Comparison of ENCODE assay signal across 22 cellular contexts in the genomic region with DNA sequence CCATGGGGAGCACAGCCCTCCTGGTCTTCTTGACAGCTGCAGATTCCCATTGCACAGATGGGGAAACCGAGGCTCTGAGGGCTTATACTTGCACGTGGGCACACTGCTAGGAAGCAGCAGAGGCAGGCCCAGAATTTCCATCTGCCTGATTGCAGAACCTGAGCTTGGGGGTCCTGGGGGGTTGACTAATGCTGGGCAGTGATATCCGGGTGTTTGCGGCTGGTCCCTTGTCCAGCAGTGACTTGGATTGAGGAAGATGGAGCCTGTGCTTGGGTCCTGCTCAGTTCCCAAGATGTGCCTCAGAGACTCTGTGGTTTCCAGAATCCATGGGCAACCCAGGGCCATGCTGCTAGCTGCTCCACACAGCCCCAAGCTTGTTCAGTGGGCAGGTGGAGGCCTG.
DNase-seq lines count a peak whose midpoint lies in the region; ATAC-seq and TF ChIP-seq lines count a peak whose summit lies in the region.
"Had no signal": no experiment of that assay in that cellular context is flagged by ENCODE, and none has a peak within 500 bp of the region (broad histone marks: within the 10 kb centered on the region; RNA-seq: fewer than 3 reads in every experiment).

No MANE protein-coding gene starts in this region.

- H3K4me3 Mint-ChIP-seq in activated naive CD4-positive, alpha-beta T cell treated with anti-CD3 and anti-CD28 coated beads, Interleukin-2, amount 10 ng/mL, durations not matched to agents 7 days and 5 days: no peak overlapping the region
- no peak overlapping the region for H3K4me3 Mint-ChIP-seq in brain
- H3K4me3 Mint-ChIP-seq in stimulated activated effector memory CD8-positive, alpha-beta T cell treated with anti-CD3 and anti-CD28 coated beads, Interleukin-12 subunit alpha, Interleukin-12 subunit beta, amount 100 ng/mL, for 72 hours: no peak overlapping the region
- H3K4me3 Mint-ChIP-seq: CD4-positive, CD25-positive, alpha-beta regulatory T cell; mesothelial cell of epicardium had no signal

- H3K4me1 Mint-ChIP-seq in activated naive CD4-positive, alpha-beta T cell treated with anti-CD3 and anti-CD28 coated beads, Interleukin-2, amount 10 ng/mL, durations not matched to agents 7 days and 5 days: no peaks in the 10 kb centered on the region
- peaks cover 5% of the 10 kb centered on the region for H3K4me1 Mint-ChIP-seq in brain
- H3K4me1 Mint-ChIP-seq in stimulated activated effector memory CD8-positive, alpha-beta T cell treated with anti-CD3 and anti-CD28 coated beads, Interleukin-12 subunit alpha, Interleukin-12 subunit beta, amount 100 ng/mL, for 72 hours: peaks cover 13% of the 10 kb centered on the region
- H3K4me1 Mint-ChIP-seq: CD4-positive, CD25-positive, alpha-beta regulatory T cell; mesothelial cell of epicardium had no signal

- H3K9me3 Mint-ChIP-seq in activated naive CD4-positive, alpha-beta T cell treated with anti-CD3 and anti-CD28 coated beads, Interleukin-2, amount 10 ng/mL, durations not matched to agents 7 days and 5 days: peaks cover 7% of the 10 kb centered on the region
- H3K9me3 Mint-ChIP-seq in brain: no peaks in the 10 kb centered on the region
- no peaks in the 10 kb centered on the region for H3K9me3 Mint-ChIP-seq in stimulated activated effector memory CD8-positive, alpha-beta T cell treated with anti-CD3 and anti-CD28 coated beads, Interleukin-12 subunit alpha, Interleukin-12 subunit beta, amount 100 ng/mL, for 72 hours
- H3K9me3 Mint-ChIP-seq: mesothelial cell of epicardium had no signal

- DNase-seq in activated naive CD4-positive, alpha-beta T cell treated with anti-CD3 and anti-CD28 coated beads, Interleukin-2, amount 10 ng/mL, durations not matched to agents 7 days and 5 days: peak; percentile 14
- DNase-seq in activated naive CD4-positive, alpha-beta T cell treated with Interleukin-2 at 50 U/mL for 16 hours: no peak
- peak; percentile 23 for DNase-seq in left lobe of liver (ENCODE audit: low spot score)
- no peak for DNase-seq in stimulated activated effector memory CD8-positive, alpha-beta T cell treated with anti-CD3 and anti-CD28 coated beads, Interleukin-12 subunit alpha, Interleukin-12 subunit beta, amount 100 ng/mL, for 72 hours (ENCODE audit: low spot score in 2 of 2)
- no peak for DNase-seq in COLO829 (ENCODE audit: low spot score)
- DNase-seq in HuH-7.5 (ENCODE audit: low spot score): no peak
- no peak for DNase-seq in hepatic stellate cell (ENCODE audit: low spot score)
- DNase-seq: activated CD4-positive, alpha-beta T cell treated with anti-CD3 and anti-CD28 coated beads for 4 hours; CD4-positive, CD25-positive, alpha-beta regulatory T cell; DND-41; GF-D8; GM23248; NCI-H2107; NCI-H446; NCI-H748 treated with DMSO at 0.1 percent for 48 hours; SIG-M5; stimulated activated naive CD4-positive, alpha-beta T cell treated with Interleukin-2 at 50 U/mL for 16 hours had no signal

- H3K27me3 Mint-ChIP-seq in activated naive CD4-positive, alpha-beta T cell treated with anti-CD3 and anti-CD28 coated beads, Interleukin-2, amount 10 ng/mL, durations not matched to agents 7 days and 5 days: no peaks in the 10 kb centered on the region
- H3K27me3 Mint-ChIP-seq in brain: no peaks in the 10 kb centered on the region
- H3K27me3 Mint-ChIP-seq: CD4-positive, CD25-positive, alpha-beta regulatory T cell had no signal

- CTCF ChIA-PET in activated naive CD4-positive, alpha-beta T cell treated with anti-CD3 and anti-CD28 coated beads, Interleukin-2, amount 10 ng/mL, durations not matched to agents 7 days and 5 days (lab: Charles Lee): no interaction called here

- TF ChIP-seq CTCF in brain (conservative IDR thresholded peaks at IDR 0.05): no peak

- H3K36me3 Mint-ChIP-seq in activated naive CD4-positive, alpha-beta T cell treated with anti-CD3 and anti-CD28 coated beads, Interleukin-2, amount 10 ng/mL, durations not matched to agents 7 days and 5 days: peaks cover 5% of the 10 kb centered on the region
- H3K36me3 Mint-ChIP-seq in brain: peaks cover under 1% of the 10 kb centered on the region
- peaks cover 33% of the 10 kb centered on the region for H3K36me3 Mint-ChIP-seq in stimulated activated effector memory CD8-positive, alpha-beta T cell treated with anti-CD3 and anti-CD28 coated beads, Interleukin-12 subunit alpha, Interleukin-12 subunit beta, amount 100 ng/mL, for 72 hours

- no peak for ATAC-seq in left lobe of liver
- ATAC-seq in stimulated activated effector memory CD8-positive, alpha-beta T cell treated with anti-CD3 and anti-CD28 coated beads, Interleukin-12 subunit alpha, Interleukin-12 subunit beta, amount 100 ng/mL, for 72 hours: no peak
- ATAC-seq: A549, body of pancreas, Panc1 had no signal

- no peak overlapping the region for H3K27ac Mint-ChIP-seq in activated naive CD4-positive, alpha-beta T cell treated with anti-CD3 and anti-CD28 coated beads, Interleukin-2, amount 10 ng/mL, durations not matched to agents 7 days and 5 days
- H3K27ac Mint-ChIP-seq in brain: peak overlapping the region in 3 of 5 experiments; percentile 30 to 74 (median 67)
- peak overlapping the region; percentile 64 for H3K27ac Mint-ChIP-seq in stimulated activated effector memory CD8-positive, alpha-beta T cell treated with anti-CD3 and anti-CD28 coated beads, Interleukin-12 subunit alpha, Interleukin-12 subunit beta, amount 100 ng/mL, for 72 hours
- H3K27ac Mint-ChIP-seq: CD4-positive, CD25-positive, alpha-beta regulatory T cell; mesothelial cell of epicardium had no signal

Comparison
In these comparisons a context has a peak if more than half of its experiments do, and no peak if none do; other contexts are left out.
1. DNase-seq: peak in activated naive CD4-positive, alpha-beta T cell treated with anti-CD3 and anti-CD28 coated beads, Interleukin-2, amount 10 ng/mL, durations not matched to agents 7 days and 5 days (single experiment) and left lobe of liver (single experiment); none in activated naive CD4-positive, alpha-beta T cell treated with Interleukin-2 at 50 U/mL for 16 hours (single experiment), stimulated activated effector memory CD8-positive, alpha-beta T cell treated with anti-CD3 and anti-CD28 coated beads, Interleukin-12 subunit alpha, Interleukin-12 subunit beta, amount 100 ng/mL, for 72 hours (0 of 2), COLO829 (single experiment), HuH-7.5 (single experiment) and hepatic stellate cell (single experiment).